In the genomic region with DNA sequence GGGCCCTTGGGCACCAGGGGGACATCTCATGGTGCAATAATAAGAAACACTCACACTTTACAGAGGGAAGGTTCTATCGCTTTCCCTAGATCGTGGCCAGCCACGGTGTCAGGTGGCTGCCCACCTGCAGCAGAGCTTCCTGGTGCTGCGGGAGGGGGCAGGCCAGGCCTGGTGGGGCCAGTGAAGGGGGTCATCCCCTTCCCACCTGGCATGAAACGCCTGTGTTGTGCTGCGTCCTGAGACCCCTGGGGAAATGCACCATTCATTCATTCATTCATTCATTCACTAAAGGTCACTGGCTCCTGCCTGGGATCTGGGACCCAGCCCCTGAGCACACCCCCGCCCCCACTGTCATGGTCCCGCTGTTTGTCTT, we compare ENCODE assay signal across 9 cellular contexts. TPM values are rescaled to one million over a fixed set of nuclear protein-coding genes. Genes with fewer than 3 reads are reported as not detected.
DNase-seq lines count a peak whose midpoint lies in the region; ATAC-seq and TF ChIP-seq lines count a peak whose summit lies in the region.
"Had no signal": no experiment of that assay in that cellular context is flagged by ENCODE, and none has a peak within 500 bp of the region (broad histone marks: within the 10 kb centered on the region; RNA-seq: fewer than 3 reads in every experiment).

No MANE protein-coding gene starts in this region.

- peak overlapping the region; percentile 66 for H3K9ac ChIP-seq in OCI-LY3 (ENCODE audit: low read length)

- no peaks in the 10 kb centered on the region for H3K27me3 ChIP-seq in CD4-positive, alpha-beta memory T cell (ENCODE audit: insufficient read depth, low read length)
- H3K27me3 ChIP-seq in OCI-LY3 (ENCODE audit: low read depth, low read length): no peaks in the 10 kb centered on the region

- H3K27ac Mint-ChIP-seq in CD4-positive, alpha-beta memory T cell: no peak overlapping the region
- H3K27ac Mint-ChIP-seq in osteocyte (ENCODE audit: unreplicated experiment): no peak overlapping the region

- H3K4me3 Mint-ChIP-seq in CD4-positive, alpha-beta memory T cell: peak overlapping the region; percentile 36 to 77 (median 60)
- peak overlapping the region; percentile 73 for H3K4me3 Mint-ChIP-seq in osteocyte (ENCODE audit: unreplicated experiment)

- peak overlapping the region; percentile 93 for H3K4me2 ChIP-seq in OCI-LY3 (ENCODE audit: low read length)

- intact Hi-C loops in CD4-positive, alpha-beta memory T cell (cut with micrococcal nuclease): no loop called here

- no peak for DNase-seq in CD4-positive, alpha-beta memory T cell
- DNase-seq in epithelial cell of esophagus (ENCODE audit: low read depth) (no peak), osteocyte (ENCODE audit: extremely low spot score, unreplicated experiment) (no peak), NCI-H526 treated with DMSO at 0.1 percent for 48 hours (lab: John Stamatoyannopoulos, UW) (no peak), midbrain (lab: John Stamatoyannopoulos, UW) (no peak), kidney tubule cell (ENCODE audit: low spot score) (no peak)

- peaks cover 0 to 4% of the 10 kb centered on the region in 2 donors for H3K27me3 Mint-ChIP-seq in CD4-positive, alpha-beta memory T cell
- no peaks in the 10 kb centered on the region for H3K27me3 Mint-ChIP-seq in osteocyte (ENCODE audit: unreplicated experiment)

- no peak overlapping the region for H3K4me3 ChIP-seq in CD4-positive, alpha-beta memory T cell (ENCODE audit: low read length in 2 of 2)
- H3K4me3 ChIP-seq in OCI-LY3 (ENCODE audit: low read length) (peak overlapping the region; percentile 80), epithelial cell of esophagus (ENCODE audit: low read length) (peak overlapping the region; percentile 85)

- H3K9me3 Mint-ChIP-seq in CD4-positive, alpha-beta memory T cell: no peaks in the 10 kb centered on the region
- H3K9me3 Mint-ChIP-seq in osteocyte (ENCODE audit: unreplicated experiment): no peaks in the 10 kb centered on the region

- H3K36me3 ChIP-seq in CD4-positive, alpha-beta memory T cell (ENCODE audit: insufficient read depth, low read length): no peaks in the 10 kb centered on the region
- H3K36me3 ChIP-seq in OCI-LY3 (replicated peaks; ENCODE audit: low read depth, low read length): peaks cover 8% of the 10 kb centered on the region

- no peaks in the 10 kb centered on the region for H3K9me3 ChIP-seq in CD4-positive, alpha-beta memory T cell (ENCODE audit: control insufficient read depth in 1 of 2, low read length in 2 of 2)
- H3K9me3 ChIP-seq in OCI-LY3 (ENCODE audit: insufficient read depth, low read length): no peaks in the 10 kb centered on the region

- TF ChIP-seq CTCF in OCI-LY3 (IDR thresholded peaks at IDR 0.05; ENCODE audit: low read depth, low read length) (no peak), epithelial cell of esophagus (IDR thresholded peaks at IDR 0.05; ENCODE audit: insufficient read depth, low read depth, low read length, missing control alignments) (no peak), osteocyte (IDR thresholded peaks at IDR 0.05) (no peak)

- ATAC-seq in GM18498 (IDR thresholded peaks at IDR 0.05; ENCODE audit: unreplicated experiment): no peak

- peak overlapping the region; percentile 37; the same call in 1 of the 2 replicates for H2AFZ ChIP-seq in OCI-LY3 (ENCODE audit: low read depth, low read length)

- H4K20me1 ChIP-seq in OCI-LY3 (ENCODE audit: insufficient read depth, low read length): peaks cover 14% of the 10 kb centered on the region

- H3K4me1 Mint-ChIP-seq in CD4-positive, alpha-beta memory T cell: peaks cover 4 to 13% (median 10%) of the 10 kb centered on the region in 4 donors
- H3K4me1 Mint-ChIP-seq in osteocyte (ENCODE audit: unreplicated experiment): peaks cover 12% of the 10 kb centered on the region

- peaks cover 7% of the 10 kb centered on the region for H3K4me1 ChIP-seq in CD4-positive, alpha-beta memory T cell (ENCODE audit: insufficient read depth, low read length)
- peaks cover 45% of the 10 kb centered on the region for H3K4me1 ChIP-seq in OCI-LY3 (ENCODE audit: low read length)

- POLR2A ChIA-PET in CD4-positive, alpha-beta memory T cell (lab: Charles Lee; ENCODE audit: partially characterized antibody): no interaction called here

- CTCF ChIA-PET in CD4-positive, alpha-beta memory T cell (lab: Charles Lee; ENCODE audit: partially characterized antibody): no interaction called here

- H3K79me2 ChIP-seq in OCI-LY3 (ENCODE audit: low read length): no peaks in the 10 kb centered on the region

- H3K36me3 Mint-ChIP-seq in CD4-positive, alpha-beta memory T cell: no peaks in the 10 kb centered on the region
- no peaks in the 10 kb centered on the region for H3K36me3 Mint-ChIP-seq in osteocyte (ENCODE audit: unreplicated experiment)

- no peak overlapping the region for H3K27ac ChIP-seq in CD4-positive, alpha-beta memory T cell (ENCODE audit: low read depth, low read length)
- H3K27ac ChIP-seq in OCI-LY3 (ENCODE audit: low read length): 0 out of 2 replicates have a peak overlapping the region, but pooled peaks have one; percentile 19

RNA-seq across cellular contexts. Expression of a gene that starts 0.4 kb away (rescaled TPM):
- under 1 TPM in 1 of 2 experiments, not detected in 1; 0.58 TPM for total RNA-seq in CD4-positive, alpha-beta memory T cell
- under 1 TPM in 1 of 2 donors, not detected in 1; 0.79 TPM for polyA plus RNA-seq in CD4-positive, alpha-beta memory T cell
- 9.3 and 9.4 TPM in 2 replicates for total RNA-seq in osteocyte
- total RNA-seq: HT1080 had no signal

RNA-seq across cellular contexts. Expression of a gene that starts 33.3 kb away (rescaled TPM):
- total RNA-seq in CD4-positive, alpha-beta memory T cell: not detected
- polyA plus RNA-seq in CD4-positive, alpha-beta memory T cell: not detected
- total RNA-seq in osteocyte: 1.4 and 1.7 TPM in 2 replicates

Comparison
In these comparisons a context has a peak if more than half of its experiments do, and no peak if none do; other contexts are left out.
1. H3K4me3 ChIP-seq: peak in OCI-LY3 (single experiment) and epithelial cell of esophagus (single experiment); none in CD4-positive, alpha-beta memory T cell (0 of 2).